13 cellular contexts compared by ENCODE assay signal in genomic region chr18:46278481-46279465, GRCh38.
DNase-seq lines count a peak whose midpoint lies in the region; ATAC-seq, FAIRE-seq and TF ChIP-seq lines count a peak whose summit lies in the region.
"Had no signal": no experiment of that assay in that cellular context is flagged by ENCODE, and none has a peak within 500 bp of the region (broad histone marks: within the 10 kb centered on the region; RNA-seq: fewer than 3 reads in every experiment).

No MANE protein-coding gene starts in this region.

- H3K27me3 Mint-ChIP-seq in CD4-positive, CD25-positive, alpha-beta regulatory T cell: no peaks in the 10 kb centered on the region

- DNase-seq in CD4-positive, CD25-positive, alpha-beta regulatory T cell: peak in 1 of 3 donors; percentile 19
- DNase-seq in HTR-8/SVneo (ENCODE audit: insufficient read length, low spot score) (peak; percentile 66), brain pericyte (ENCODE audit: low read depth, low spot score) (peak; percentile 83), kidney tubule cell (ENCODE audit: low spot score) (peak; percentile 74), GM12891 (ENCODE audit: insufficient read length, low spot score) (no peak), hypothalamus (lab: John Stamatoyannopoulos, UW) (no peak), MV-4-11 (lab: John Stamatoyannopoulos, UW) (no peak), stomach (no peak)
- DNase-seq: DND-41; effector CD4-positive, alpha-beta T cell; NCI-H82 had no signal

- no peaks in the 10 kb centered on the region for H3K36me3 ChIP-seq in CD4-positive, CD25-positive, alpha-beta regulatory T cell (ENCODE audit: control insufficient read depth, insufficient read depth, low read length)
- H3K36me3 ChIP-seq in stomach: no peaks in the 10 kb centered on the region
- H3K36me3 ChIP-seq: thoracic aorta had no signal

- no peak overlapping the region for H3K4me3 ChIP-seq in CD4-positive, CD25-positive, alpha-beta regulatory T cell (ENCODE audit: low read depth, low read length)
- H3K4me3 ChIP-seq in stomach: no peak overlapping the region
- H3K4me3 ChIP-seq: thoracic aorta had no signal

- no peak for TF ChIP-seq EP300 in stomach (IDR thresholded peaks at IDR 0.05)

- TF ChIP-seq POLR2A in GM12891 (IDR thresholded peaks at IDR 0.05; ENCODE audit: low read depth, low read length): no peak
- TF ChIP-seq POLR2A in stomach (IDR thresholded peaks at IDR 0.05): no peak

- no peaks in the 10 kb centered on the region for H3K9me3 ChIP-seq in CD4-positive, CD25-positive, alpha-beta regulatory T cell (ENCODE audit: control insufficient read depth in 2 of 2, low read length in 2 of 2)
- no peaks in the 10 kb centered on the region for H3K9me3 ChIP-seq in stomach
- H3K9me3 ChIP-seq: thoracic aorta had no signal

- WGBS in stomach, 5 donors: 36 to 56% (median 51%) methylated on average over 10 of the region's 10 CpGs

- H3K4me1 Mint-ChIP-seq in CD4-positive, CD25-positive, alpha-beta regulatory T cell: peaks cover 6 to 23% (median 12%) of the 10 kb centered on the region in 4 donors

- FAIRE-seq in HTR-8/SVneo (lab: Jason Lieb, UNC) (peak; percentile 87), GM12891 (lab: Jason Lieb, UNC) (no peak)

- H3K4me1 ChIP-seq in CD4-positive, CD25-positive, alpha-beta regulatory T cell (ENCODE audit: control insufficient read depth, insufficient read depth, low read length, poor library complexity, severe bottlenecking): no peaks in the 10 kb centered on the region
- peaks cover 0 to 7% (median 5%) of the 10 kb centered on the region in 4 donors for H3K4me1 ChIP-seq in stomach

- no peaks in the 10 kb centered on the region for H3K27me3 ChIP-seq in CD4-positive, CD25-positive, alpha-beta regulatory T cell (ENCODE audit: control insufficient read depth, insufficient read depth, low read length)
- H3K27me3 ChIP-seq in stomach: no peaks in the 10 kb centered on the region

- TF ChIP-seq CTCF in stomach (IDR thresholded peaks at IDR 0.05): no peak

- no peak overlapping the region for H3K27ac ChIP-seq in CD4-positive, CD25-positive, alpha-beta regulatory T cell (ENCODE audit: insufficient read depth, low read length, poor library complexity, severe bottlenecking)
- no peak overlapping the region for H3K27ac ChIP-seq in stomach
- H3K27ac ChIP-seq: thoracic aorta had no signal

- no peak for ATAC-seq in CD4-positive, CD25-positive, alpha-beta regulatory T cell (ENCODE audit: low read depth in 2 of 2)

- peak overlapping the region in 2 of 3 donors; percentile 5 to 43 for H3K27ac Mint-ChIP-seq in CD4-positive, CD25-positive, alpha-beta regulatory T cell
- H3K27ac Mint-ChIP-seq: T-helper 1 cell treated with Interleukin-12 subunit alpha and Interleukin-12 subunit beta and Interleukin-4 antibody, amounts not matched to agents 30 μg/mL and 1 μg/mL, for 36 hours had no signal

- no peaks in the 10 kb centered on the region for H3K9me3 Mint-ChIP-seq in CD4-positive, CD25-positive, alpha-beta regulatory T cell
- H3K9me3 Mint-ChIP-seq: T-helper 1 cell treated with Interleukin-12 subunit alpha and Interleukin-12 subunit beta and Interleukin-4 antibody, amounts not matched to agents 30 μg/mL and 1 μg/mL, for 36 hours had no signal

- no peak overlapping the region for H3K4me3 Mint-ChIP-seq in CD4-positive, CD25-positive, alpha-beta regulatory T cell
- H3K4me3 Mint-ChIP-seq: T-helper 1 cell treated with Interleukin-12 subunit alpha and Interleukin-12 subunit beta and Interleukin-4 antibody, amounts not matched to agents 30 μg/mL and 1 μg/mL, for 36 hours had no signal

- H3K36me3 Mint-ChIP-seq in CD4-positive, CD25-positive, alpha-beta regulatory T cell: peaks cover 8% of the 10 kb centered on the region

- intact Hi-C loops in stomach (cut with DNase I; ENCODE audit: low total_unique reads): no loop called here

TF ChIP-seq in GM12891, 5 proteins besides CTCF, POLR2A, EP300 and RAD21:
- TF ChIP-seq PAX5 (IDR thresholded peaks at IDR 0.05; ENCODE audit: insufficient read depth, low read length, severe bottlenecking): no peak
- TF ChIP-seq TAF1 (IDR thresholded peaks at IDR 0.05; ENCODE audit: low read depth, low read length): no peak
- no peak for TF ChIP-seq POLR2AphosphoS5 (IDR thresholded peaks at IDR 0.05; ENCODE audit: low read depth, low read length)
- TF ChIP-seq POU2F2 (IDR thresholded peaks at IDR 0.05; ENCODE audit: low read depth, low read length): no peak
- TF ChIP-seq SPI1 (IDR thresholded peaks at IDR 0.05; ENCODE audit: low read depth, low read length): no peak

Comparison
In these comparisons a context has a peak if more than half of its experiments do, and no peak if none do; other contexts are left out.
1. DNase-seq: peak in HTR-8/SVneo (single experiment), brain pericyte (single experiment) and kidney tubule cell (single experiment); none in GM12891 (single experiment), hypothalamus (0 of 51), MV-4-11 (single experiment) and stomach (single experiment).